Comparison of ENCODE assay signal across 23 cellular contexts in genomic region chr7:36018816-36019484, GRCh38.
"Had no signal": no experiment of that assay in that cellular context is flagged by ENCODE, and none has a peak within 500 bp of the region (broad histone marks: within the 10 kb centered on the region; RNA-seq: fewer than 3 reads in every experiment).

No MANE protein-coding gene starts in this region.

- DNase-seq: cortex of kidney; effector memory CD8-positive, alpha-beta T cell; hypothalamus; immature natural killer cell; islet precursor cell; kidney glomerular epithelial cell; left ventricle myocardium superior; lower lobe of right lung; mucosa of descending colon; naive B cell; right cardiac atrium; sigmoid colon; stimulated activated CD4-positive, alpha-beta T cell treated with anti-CD3 and anti-CD28 coated beads, Interleukin-2, amount 100 ng/mL, for 24 hours; stimulated activated CD4-positive, alpha-beta T cell treated with anti-CD3 and anti-CD28 coated beads, Interleukin-4, amount 100 ng/mL, for 24 hours; stimulated activated naive B cell treated with anti-CD40 and anti-IgM and Interleukin-4, amounts not matched to agents 10 μg/mL and 1 μg/mL and 100 μg/mL, for 72 hours; stomach; thyroid gland; trophoblast cell had no signal

- H3K27me3 Mint-ChIP-seq: naive B cell had no signal

- H3K36me3 Mint-ChIP-seq: immature natural killer cell; memory B cell; mesothelial cell of epicardium; naive B cell; natural killer cell treated with Interleukin-12 subunit alpha and Interleukin-12 subunit beta and Interleukin-15 and Interleukin-18, amount 100 ng/mL, for 72 hours; stimulated activated naive B cell treated with anti-CD40 and anti-IgM and Interleukin-4, amounts not matched to agents 10 μg/mL and 1 μg/mL and 100 μg/mL, for 72 hours had no signal

- H3K9me3 Mint-ChIP-seq: effector memory CD8-positive, alpha-beta T cell; immature natural killer cell; natural killer cell treated with Interleukin-12 subunit alpha and Interleukin-12 subunit beta and Interleukin-15 and Interleukin-18, amount 100 ng/mL, for 72 hours; neural crest cell had no signal

- H3K27me3 ChIP-seq: sigmoid colon, stomach, thyroid gland had no signal

- H3K4me1 Mint-ChIP-seq: immature natural killer cell; memory B cell; naive B cell; stimulated activated naive B cell treated with anti-CD40 and anti-IgM and Interleukin-4, amounts not matched to agents 10 μg/mL and 1 μg/mL and 100 μg/mL, for 72 hours had no signal

- H3K9me3 ChIP-seq: lower lobe of right lung, mucosa of descending colon, prostate gland, sigmoid colon, stomach, thyroid gland had no signal

- ATAC-seq: effector memory CD8-positive, alpha-beta T cell; left ventricle myocardium superior; lower lobe of right lung; mucosa of descending colon; right cardiac atrium; stimulated activated naive B cell treated with anti-CD40 and anti-IgM and Interleukin-4, amounts not matched to agents 10 μg/mL and 1 μg/mL and 100 μg/mL, for 72 hours had no signal

- H3K4me1 ChIP-seq: lower lobe of right lung, prostate gland, sigmoid colon had no signal

- H3K36me3 ChIP-seq: lower lobe of right lung, prostate gland, sigmoid colon, stomach, thyroid gland had no signal

- H3K27ac Mint-ChIP-seq: immature natural killer cell; memory B cell; mesothelial cell of epicardium; naive B cell; natural killer cell treated with Interleukin-12 subunit alpha and Interleukin-12 subunit beta and Interleukin-15 and Interleukin-18, amount 100 ng/mL, for 72 hours; stimulated activated naive B cell treated with anti-CD40 and anti-IgM and Interleukin-4, amounts not matched to agents 10 μg/mL and 1 μg/mL and 100 μg/mL, for 72 hours had no signal

- H3K27ac ChIP-seq: lower lobe of right lung, prostate gland, sigmoid colon, stomach, thyroid gland had no signal

- H3K4me3 ChIP-seq: lower lobe of right lung, mucosa of descending colon, prostate gland, sigmoid colon, stomach, thyroid gland had no signal

- H3K4me3 Mint-ChIP-seq: effector memory CD8-positive, alpha-beta T cell; immature natural killer cell; memory B cell; mesothelial cell of epicardium; natural killer cell treated with Interleukin-12 subunit alpha and Interleukin-12 subunit beta and Interleukin-15 and Interleukin-18, amount 100 ng/mL, for 72 hours; neural crest cell; stimulated activated naive B cell treated with anti-CD40 and anti-IgM and Interleukin-4, amounts not matched to agents 10 μg/mL and 1 μg/mL and 100 μg/mL, for 72 hours had no signal
